Comparison of ENCODE assay signal across 27 cellular contexts in the genomic region with DNA sequence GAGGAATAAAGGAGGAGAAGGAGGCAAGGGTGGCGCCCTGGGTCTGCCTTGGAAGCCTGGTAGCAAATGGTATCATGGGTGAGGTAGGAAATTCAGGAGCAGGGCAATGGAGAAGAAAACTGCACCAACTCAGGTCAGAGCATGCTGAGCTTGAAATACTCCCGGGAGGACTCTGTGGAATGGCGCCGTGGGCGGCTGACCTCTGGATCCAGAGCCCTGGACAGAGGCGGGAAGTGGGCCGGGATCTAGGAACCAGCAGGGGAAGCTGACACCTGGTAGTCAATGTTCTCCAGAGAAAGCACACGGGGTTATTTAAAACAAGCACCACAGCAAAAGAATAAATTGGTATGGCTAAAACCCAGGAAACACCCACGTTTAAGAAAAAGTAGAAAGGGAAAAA.
"Had no signal": no experiment of that assay in that cellular context is flagged by ENCODE, and none has a peak within 500 bp of the region (broad histone marks: within the 10 kb centered on the region; RNA-seq: fewer than 3 reads in every experiment).

No MANE protein-coding gene starts in this region.

- H3K4me2 ChIP-seq: SK-N-SH had no signal

- H3K9me3 Mint-ChIP-seq: activated CD4-positive, alpha-beta memory T cell treated with anti-CD3 and anti-CD28 coated beads for 36 hours; activated CD4-positive, alpha-beta T cell treated with anti-CD3 and anti-CD28 coated beads, Interleukin-2, amount 10 ng/mL, durations not matched to agents 24 days and 14 days; activated naive CD4-positive, alpha-beta T cell treated with anti-CD3 and anti-CD28 coated beads, Interleukin-2, amount 10 ng/mL, durations not matched to agents 7 days and 5 days; activated naive CD8-positive, alpha-beta T cell treated with anti-CD3 and anti-CD28 coated beads for 36 hours; activated T-cell treated with anti-CD3 and anti-CD28 coated beads, Interleukin-2, amount 50 U/mL, for 4 hours; activated T-helper 1 cell treated with anti-CD3 and anti-CD28 coated beads, Interleukin-12 subunit alpha, Interleukin-12 subunit beta, Interleukin-2, Interleukin-4 antibody, amounts not matched to agents 30 ng/mL and 10 ng/mL and 1 ng/mL, durations not matched to agents 14 hours and 24 hours and 36 hours; T-helper 1 cell treated with Interleukin-12 subunit alpha and Interleukin-12 subunit beta and Interleukin-4 antibody, amounts not matched to agents 30 μg/mL and 1 μg/mL, for 36 hours; T-helper 2 cell treated with Interferon-gamma antibody and Interleukin-4, amounts not matched to agents 5 μg/mL and 100 μg/mL, for 36 hours had no signal

- H3K27ac ChIP-seq: brain microvascular endothelial cell, SJSA1 had no signal

- H3K36me3 ChIP-seq: brain microvascular endothelial cell, MG63, SJSA1 had no signal

- DNase-seq: activated CD4-positive, alpha-beta memory T cell treated with anti-CD3 and anti-CD28 coated beads for 36 hours; activated CD4-positive, alpha-beta T cell treated with anti-CD3 and anti-CD28 coated beads, Interleukin-2, amount 10 ng/mL, durations not matched to agents 24 days and 14 days; activated CD8-positive, alpha-beta memory T cell treated with anti-CD3 and anti-CD28 coated beads, Interleukin-2, amount 50 U/mL, for 4 hours; activated gamma-delta T cell treated with Interleukin-2 at 50 U/mL for 16 hours; activated naive CD4-positive, alpha-beta T cell treated with anti-CD3 and anti-CD28 coated beads, Interleukin-2, amount 10 ng/mL, durations not matched to agents 7 days and 5 days; activated naive CD8-positive, alpha-beta T cell treated with anti-CD3 and anti-CD28 coated beads for 36 hours; activated T-cell treated with anti-CD3 and anti-CD28 coated beads for 4 hours; activated T-cell treated with anti-CD3 and anti-CD28 coated beads, Interleukin-2, amount 50 U/mL, for 4 hours; amniotic stem cell; aorta; brain microvascular endothelial cell; Karpas-422; MG63; NCI-H1048; NCI-H1105 treated with DMSO at 0.1 percent for 48 hours; NCI-H1436; NCI-H1694; NCI-H1930; NCI-H2081 treated with DMSO at 0.1 percent for 48 hours; NCI-H524 treated with DMSO at 0.1 percent for 48 hours; SHP77 treated with DMSO at 0.1 percent for 48 hours; SK-N-SH had no signal

- H3K36me3 Mint-ChIP-seq: activated CD4-positive, alpha-beta memory T cell treated with anti-CD3 and anti-CD28 coated beads for 36 hours; activated naive CD4-positive, alpha-beta T cell treated with anti-CD3 and anti-CD28 coated beads, Interleukin-2, amount 10 ng/mL, durations not matched to agents 7 days and 5 days; activated naive CD8-positive, alpha-beta T cell treated with anti-CD3 and anti-CD28 coated beads for 36 hours had no signal

- H3K9ac ChIP-seq: SK-N-SH had no signal

- H3K9me3 ChIP-seq: MG63, SJSA1, SK-N-SH had no signal

- H3K4me3 ChIP-seq: K562, MG63, SJSA1 had no signal

- H3K4me3 Mint-ChIP-seq: activated CD4-positive, alpha-beta memory T cell treated with anti-CD3 and anti-CD28 coated beads for 36 hours; activated CD4-positive, alpha-beta T cell treated with anti-CD3 and anti-CD28 coated beads, Interleukin-2, amount 10 ng/mL, durations not matched to agents 24 days and 14 days; activated naive CD4-positive, alpha-beta T cell treated with anti-CD3 and anti-CD28 coated beads, Interleukin-2, amount 10 ng/mL, durations not matched to agents 7 days and 5 days; activated naive CD8-positive, alpha-beta T cell treated with anti-CD3 and anti-CD28 coated beads for 36 hours; activated T-cell treated with anti-CD3 and anti-CD28 coated beads, Interleukin-2, amount 50 U/mL, for 4 hours; activated T-helper 1 cell treated with anti-CD3 and anti-CD28 coated beads, Interleukin-12 subunit alpha, Interleukin-12 subunit beta, Interleukin-2, Interleukin-4 antibody, amounts not matched to agents 30 ng/mL and 10 ng/mL and 1 ng/mL, durations not matched to agents 14 hours and 24 hours and 36 hours; T-helper 1 cell treated with Interleukin-12 subunit alpha and Interleukin-12 subunit beta and Interleukin-4 antibody, amounts not matched to agents 30 μg/mL and 1 μg/mL, for 36 hours; T-helper 2 cell treated with Interferon-gamma antibody and Interleukin-4, amounts not matched to agents 5 μg/mL and 100 μg/mL, for 36 hours had no signal

- H3K27ac Mint-ChIP-seq: activated CD4-positive, alpha-beta memory T cell treated with anti-CD3 and anti-CD28 coated beads for 36 hours; activated CD4-positive, alpha-beta T cell treated with anti-CD3 and anti-CD28 coated beads, Interleukin-2, amount 10 ng/mL, durations not matched to agents 24 days and 14 days; activated naive CD4-positive, alpha-beta T cell treated with anti-CD3 and anti-CD28 coated beads, Interleukin-2, amount 10 ng/mL, durations not matched to agents 7 days and 5 days; activated naive CD8-positive, alpha-beta T cell treated with anti-CD3 and anti-CD28 coated beads for 36 hours; activated T-helper 1 cell treated with anti-CD3 and anti-CD28 coated beads, Interleukin-12 subunit alpha, Interleukin-12 subunit beta, Interleukin-2, Interleukin-4 antibody, amounts not matched to agents 30 ng/mL and 10 ng/mL and 1 ng/mL, durations not matched to agents 14 hours and 24 hours and 36 hours; T-helper 1 cell treated with Interleukin-12 subunit alpha and Interleukin-12 subunit beta and Interleukin-4 antibody, amounts not matched to agents 30 μg/mL and 1 μg/mL, for 36 hours; T-helper 2 cell treated with Interferon-gamma antibody and Interleukin-4, amounts not matched to agents 5 μg/mL and 100 μg/mL, for 36 hours had no signal

- ATAC-seq: activated T-cell treated with anti-CD3 and anti-CD28 coated beads, Interleukin-2, amount 50 U/mL, for 4 hours had no signal
